Comparison of ENCODE assay signal across 8 cellular contexts in genomic region chr6:33420493-33421343, GRCh38. TPM values are rescaled to one million over a fixed set of nuclear protein-coding genes. Genes with fewer than 3 reads are reported as not detected.
DNase-seq lines count a peak whose midpoint lies in the region; ATAC-seq and TF ChIP-seq lines count a peak whose summit lies in the region.

No MANE protein-coding gene starts in this region.

- no peak for TF ChIP-seq EP300 in tibial nerve (IDR thresholded peaks at IDR 0.05)

- H3K27ac Mint-ChIP-seq in activated naive CD4-positive, alpha-beta T cell treated with anti-CD3 and anti-CD28 coated beads for 36 hours, result no peak overlapping the region
- peak overlapping the region in 1 of 2 donors; percentile 7 for H3K27ac Mint-ChIP-seq in activated naive CD4-positive, alpha-beta T cell treated with anti-CD3 and anti-CD28 coated beads, Interleukin-2, amount 50 U/mL, for 72 hours
- H3K27ac Mint-ChIP-seq in WTC11, result peak overlapping the region; percentile 19; the same call in 1 of the 2 replicates

- ATAC-seq in activated naive CD4-positive, alpha-beta T cell treated with anti-CD3 and anti-CD28 coated beads, Interleukin-2, amount 50 U/mL, for 72 hours, result no peak
- ATAC-seq in WTC11 (no peak), HG02970 (IDR thresholded peaks at IDR 0.05; ENCODE audit: low FRiP score, unreplicated experiment) (no peak), GM19035 (IDR thresholded peaks at IDR 0.05; ENCODE audit: unreplicated experiment) (no peak)

- no peak for TF ChIP-seq POLR2A in tibial nerve (IDR thresholded peaks at IDR 0.05)

- in situ Hi-C loops in GM13977 (cut with MboI; ENCODE audit: low pct_unique_long_range_greater_than_20kb, low sequenced_read_pairs, unreplicated experiment), result no loop called here

- H3K4me3 ChIP-seq in hepatocyte (peak overlapping the region; percentile 17), tibial nerve (peak overlapping the region in 2 of 4 donors; percentile 20 to 51)

- H4K20me1 ChIP-seq in hepatocyte (ENCODE audit: insufficient read depth, poor library complexity, severe bottlenecking), result peaks cover 3% of the 10 kb centered on the region

- H3K36me3 Mint-ChIP-seq in activated naive CD4-positive, alpha-beta T cell treated with anti-CD3 and anti-CD28 coated beads for 36 hours (ENCODE audit: low read depth), result peaks cover 10% of the 10 kb centered on the region
- peaks cover 34 to 39% of the 10 kb centered on the region in 2 donors for H3K36me3 Mint-ChIP-seq in activated naive CD4-positive, alpha-beta T cell treated with anti-CD3 and anti-CD28 coated beads, Interleukin-2, amount 50 U/mL, for 72 hours
- H3K36me3 Mint-ChIP-seq in WTC11, result peaks cover 21% of the 10 kb centered on the region

- intact Hi-C loops in activated naive CD4-positive, alpha-beta T cell treated with anti-CD3 and anti-CD28 coated beads for 36 hours (cut with micrococcal nuclease), result no loop called here

- peaks cover 44% of the 10 kb centered on the region for H3K79me2 ChIP-seq in hepatocyte

- DNase-seq in activated naive CD4-positive, alpha-beta T cell treated with anti-CD3 and anti-CD28 coated beads for 36 hours, result no peak
- DNase-seq in activated naive CD4-positive, alpha-beta T cell treated with anti-CD3 and anti-CD28 coated beads, Interleukin-2, amount 50 U/mL, for 72 hours (ENCODE audit: low spot score in 2 of 2), result no peak
- no peak for DNase-seq in WTC11 (ENCODE audit: low spot score)
- DNase-seq in hepatocyte (ENCODE audit: low spot score), result no peak
- DNase-seq in tibial nerve (ENCODE audit: low spot score in 2 of 2), result no peak
- DNase-seq in GM13977 (ENCODE audit: low spot score), result no peak

- H3K36me3 ChIP-seq in hepatocyte (replicated peaks; ENCODE audit: insufficient read depth, low read depth) (no peaks in the 10 kb centered on the region), tibial nerve (peaks cover 0 to 8% (median 0%) of the 10 kb centered on the region in 3 donors)

- H2AFZ ChIP-seq in hepatocyte, result no peak overlapping the region

- H3K27ac ChIP-seq in hepatocyte, result peak overlapping the region; percentile 96
- peak overlapping the region in 3 of 4 donors; percentile 97 to 98 (median 97) for H3K27ac ChIP-seq in tibial nerve

- no peaks in the 10 kb centered on the region for H3K27me3 Mint-ChIP-seq in activated naive CD4-positive, alpha-beta T cell treated with anti-CD3 and anti-CD28 coated beads for 36 hours (ENCODE audit: low read depth)
- no peaks in the 10 kb centered on the region; the same call in 1 of the 2 replicates for H3K27me3 Mint-ChIP-seq in WTC11 (ENCODE audit: low read depth)

- POLR2A ChIA-PET in WTC11 (lab: Charles Lee), result no interaction called here

- WGBS in hepatocyte (ENCODE audit: low lambda C conversion rate, missing lambda C conversion rate), result 39% methylated on average over 4 of the region's 6 CpGs
- 58% methylated on average over 6 of the region's 6 CpGs for WGBS in tibial nerve, 2 donors

- H3K4me2 ChIP-seq in hepatocyte, result peak overlapping the region; percentile 75

- H3K4me1 ChIP-seq in hepatocyte (ENCODE audit: insufficient read depth) (peaks cover 35% of the 10 kb centered on the region), tibial nerve (peaks cover 0 to 54% (median 32%) of the 10 kb centered on the region in 4 donors)

- TF ChIP-seq CTCF in WTC11 (IDR thresholded peaks at IDR 0.05) (no peak), hepatocyte (IDR thresholded peaks at IDR 0.05; ENCODE audit: poor library complexity) (no peak), tibial nerve (IDR thresholded peaks at IDR 0.05) (no peak), GM13977 (IDR thresholded peaks at IDR 0.05; ENCODE audit: extremely low read depth, insufficient read depth, missing control alignments) (no peak)

- H3K4me1 Mint-ChIP-seq in activated naive CD4-positive, alpha-beta T cell treated with anti-CD3 and anti-CD28 coated beads for 36 hours (ENCODE audit: low read depth), result peaks cover 53% of the 10 kb centered on the region
- H3K4me1 Mint-ChIP-seq in WTC11, result peaks cover 69% of the 10 kb centered on the region

- no peaks in the 10 kb centered on the region for H3K9me2 ChIP-seq in hepatocyte (replicated peaks; ENCODE audit: insufficient read depth)

- peak overlapping the region; percentile 62 for H3K4me3 Mint-ChIP-seq in activated naive CD4-positive, alpha-beta T cell treated with anti-CD3 and anti-CD28 coated beads for 36 hours
- H3K4me3 Mint-ChIP-seq in WTC11, result peak overlapping the region; percentile 73

- no peaks in the 10 kb centered on the region for H3K9me3 Mint-ChIP-seq in activated naive CD4-positive, alpha-beta T cell treated with anti-CD3 and anti-CD28 coated beads for 36 hours
- no peaks in the 10 kb centered on the region for H3K9me3 Mint-ChIP-seq in activated naive CD4-positive, alpha-beta T cell treated with anti-CD3 and anti-CD28 coated beads, Interleukin-2, amount 50 U/mL, for 72 hours
- no peaks in the 10 kb centered on the region for H3K9me3 Mint-ChIP-seq in WTC11

- CTCF ChIA-PET in activated naive CD4-positive, alpha-beta T cell treated with anti-CD3 and anti-CD28 coated beads for 36 hours (lab: Charles Lee), result no interaction called here
- CTCF ChIA-PET in WTC11 (lab: Charles Lee), result interaction anchor here (0.6 to 1.5 kb wide), 2 partner anchors 121 to 173 kb away, joined by 3 to 4 read pairs; no protein-coding TSS in a partner anchor

- H3K9me3 ChIP-seq in hepatocyte (ENCODE audit: low read depth) (no peaks in the 10 kb centered on the region), tibial nerve (no peaks in the 10 kb centered on the region)

- H3K27me3 ChIP-seq in hepatocyte (no peaks in the 10 kb centered on the region), tibial nerve (no peaks in the 10 kb centered on the region)

TF ChIP-seq in WTC11, 78 proteins besides CTCF, POLR2A, EP300 and RAD21 (continues in another document):
- TF ChIP-seq KAT7 (CRISPR knock-in tag; IDR thresholded peaks at IDR 0.05; ENCODE audit: borderline replicate concordance), result no peak

RNA-seq across cellular contexts. Expression of gene SYNGAP1, which starts 0.9 kb away (rescaled TPM):
- total RNA-seq in activated naive CD4-positive, alpha-beta T cell treated with anti-CD3 and anti-CD28 coated beads for 36 hours, result 10 to 100 TPM; 35.1 to 42.2 TPM
- 10 to 100 TPM; 70.5 to 71.7 TPM for total RNA-seq in activated naive CD4-positive, alpha-beta T cell treated with anti-CD3 and anti-CD28 coated beads, Interleukin-2, amount 50 U/mL, for 72 hours
- total RNA-seq in WTC11 (2021), result 139 to 172 TPM (median 160 TPM) in 3 replicates
- total RNA-seq in hepatocyte, result 5.3 and 6.6 TPM in 2 replicates
- 4.9 and 5.7 TPM in 2 replicates for polyA plus RNA-seq in hepatocyte
- 10 to 100 TPM; 13.0 to 29.7 (median 19.2) TPM for total RNA-seq in tibial nerve

RNA-seq across cellular contexts. Expression of gene CUTA, which starts 2.8 kb away (rescaled TPM):
- 100 to 1,000 TPM; 163 to 181 TPM for total RNA-seq in activated naive CD4-positive, alpha-beta T cell treated with anti-CD3 and anti-CD28 coated beads for 36 hours
- total RNA-seq in activated naive CD4-positive, alpha-beta T cell treated with anti-CD3 and anti-CD28 coated beads, Interleukin-2, amount 50 U/mL, for 72 hours, result 100 to 1,000 TPM; 186 to 334 TPM
- total RNA-seq in WTC11 (2021) (229 to 247 TPM (median 243 TPM) in 3 replicates), hepatocyte (121 and 150 TPM in 2 replicates), tibial nerve (100 to 1,000 TPM; 110 to 161 (median 154) TPM)
- 349 and 357 TPM in 2 replicates for polyA plus RNA-seq in hepatocyte

RNA-seq across cellular contexts. Expression of gene PHF1, which starts 9.9 kb away (rescaled TPM):
- 10 to 100 TPM; 31.0 to 32.3 TPM for total RNA-seq in activated naive CD4-positive, alpha-beta T cell treated with anti-CD3 and anti-CD28 coated beads for 36 hours
- total RNA-seq in activated naive CD4-positive, alpha-beta T cell treated with anti-CD3 and anti-CD28 coated beads, Interleukin-2, amount 50 U/mL, for 72 hours, result 100 to 1,000 TPM in 1 of 2 donors, 10 to 100 TPM in 1; 27.5 to 156 TPM
- 60.0 to 63.6 TPM (median 60.2 TPM) in 3 replicates for total RNA-seq in WTC11 (2021)
- 37.2 and 44.4 TPM in 2 replicates for total RNA-seq in hepatocyte
- 42.4 and 53.0 TPM in 2 replicates for polyA plus RNA-seq in hepatocyte
- total RNA-seq in tibial nerve, result 100 to 1,000 TPM in 1 of 4 donors, 10 to 100 TPM in 3; 63.3 to 101 (median 83.3) TPM

RNA-seq across cellular contexts. Expression of gene KIFC1, which starts 29.1 kb away (rescaled TPM):
- total RNA-seq in activated naive CD4-positive, alpha-beta T cell treated with anti-CD3 and anti-CD28 coated beads for 36 hours, result 100 to 1,000 TPM; 107 TPM
- total RNA-seq in activated naive CD4-positive, alpha-beta T cell treated with anti-CD3 and anti-CD28 coated beads, Interleukin-2, amount 50 U/mL, for 72 hours, result 100 to 1,000 TPM; 103 to 170 TPM
- 79.5 to 97.3 TPM (median 83.7 TPM) in 3 replicates for total RNA-seq in WTC11 (2021)
- 6.9 and 12.7 TPM in 2 replicates for total RNA-seq in hepatocyte
- 6.1 and 6.6 TPM in 2 replicates for polyA plus RNA-seq in hepatocyte
- total RNA-seq in tibial nerve, result 1 to 10 TPM in 3 of 4 donors, under 1 TPM in 1; 0.42 to 3.6 (median 2.1) TPM

RNA-seq across cellular contexts. Expression of gene ZBTB9, which starts 33.7 kb away (rescaled TPM):
- total RNA-seq in activated naive CD4-positive, alpha-beta T cell treated with anti-CD3 and anti-CD28 coated beads for 36 hours, result 1 to 10 TPM; 5.0 to 6.5 TPM
- 10 to 100 TPM in 1 of 2 donors, 1 to 10 TPM in 1; 9.4 to 12.5 TPM for total RNA-seq in activated naive CD4-positive, alpha-beta T cell treated with anti-CD3 and anti-CD28 coated beads, Interleukin-2, amount 50 U/mL, for 72 hours
- 19.4 to 21.2 TPM (median 20.8 TPM) in 3 replicates for total RNA-seq in WTC11 (2021)
- total RNA-seq in hepatocyte, result 5.1 and 6.2 TPM in 2 replicates
- polyA plus RNA-seq in hepatocyte, result 5.0 and 6.7 TPM in 2 replicates
- total RNA-seq in tibial nerve, result 1 to 10 TPM; 3.1 to 3.7 (median 3.4) TPM
